ENCODE assay signal across 30 cellular contexts in genomic region chr21:45600248-45600647, GRCh38. TPM values are rescaled to one million over a fixed set of nuclear protein-coding genes. Genes with fewer than 3 reads are reported as not detected.
"Had no signal": no experiment of that assay in that cellular context is flagged by ENCODE, and none has a peak within 500 bp of the region (broad histone marks: within the 10 kb centered on the region; RNA-seq: fewer than 3 reads in every experiment).

No MANE protein-coding gene starts in this region.

- DNase-seq: activated CD4-positive, alpha-beta T cell treated with anti-CD3 and anti-CD28 coated beads for 4 hours; activated CD8-positive, alpha-beta memory T cell treated with anti-CD3 and anti-CD28 coated beads, Interleukin-2, amount 50 U/mL, for 48 hours; activated CD8-positive, alpha-beta T cell treated with anti-CD3 and anti-CD28 coated beads for 36 hours; activated gamma-delta T cell treated with Interleukin-2 at 50 U/mL for 16 hours; activated naive CD4-positive, alpha-beta T cell treated with anti-CD3 and anti-CD28 coated beads, Interleukin-2, amount 10 ng/mL, durations not matched to agents 7 days and 5 days; activated naive CD8-positive, alpha-beta T cell treated with anti-CD3 and anti-CD28 coated beads for 36 hours; activated T-cell treated with anti-CD3 and anti-CD28 coated beads, Interleukin-2, amount 50 U/mL, for 24 hours; anterior cingulate cortex; central memory CD4-positive, alpha-beta T cell; MV-4-11; NCI-H1092 treated with DMSO at 0.1 percent for 48 hours; NCI-H1417 treated with DMSO at 0.1 percent for 48 hours; NCI-H1694; NCI-H2029; NCI-H2107; NCI-H2171 treated with DMSO at 0.1 percent for 48 hours; NCI-H226; NCI-H510A treated with DMSO at 0.1 percent for 48 hours; NCI-H69; NK-92 treated with Interleukin-12 subunit alpha and Interleukin-12 subunit beta, amount 100 ng/mL, for 24 hours; OCI-M1; SHP77 treated with DMSO at 0.1 percent for 48 hours; T-helper 2 cell; T1000 had no signal

- H3K36me3 Mint-ChIP-seq: activated naive CD8-positive, alpha-beta T cell treated with anti-CD3 and anti-CD28 coated beads for 36 hours had no signal

- H3K4me1 ChIP-seq: breast epithelium had no signal

- H3K27ac ChIP-seq: breast epithelium, KMS-11, RWPE1 had no signal

- H3K4me3 ChIP-seq: breast epithelium had no signal

- H3K27ac Mint-ChIP-seq: activated CD8-positive, alpha-beta T cell treated with anti-CD3 and anti-CD28 coated beads for 36 hours; activated naive CD4-positive, alpha-beta T cell treated with anti-CD3 and anti-CD28 coated beads, Interleukin-2, amount 10 ng/mL, durations not matched to agents 7 days and 5 days; activated naive CD8-positive, alpha-beta T cell treated with anti-CD3 and anti-CD28 coated beads for 36 hours; activated T-cell treated with anti-CD3 and anti-CD28 coated beads, Interleukin-2, amount 50 U/mL, for 24 hours; IgD-negative memory B cell had no signal

- H3K36me3 ChIP-seq: breast epithelium had no signal

- ATAC-seq: activated CD8-positive, alpha-beta T cell treated with anti-CD3 and anti-CD28 coated beads for 36 hours; Panc1 had no signal

- H3K4me3 Mint-ChIP-seq: activated CD8-positive, alpha-beta T cell treated with anti-CD3 and anti-CD28 coated beads for 36 hours; activated naive CD4-positive, alpha-beta T cell treated with anti-CD3 and anti-CD28 coated beads, Interleukin-2, amount 10 ng/mL, durations not matched to agents 7 days and 5 days; activated naive CD8-positive, alpha-beta T cell treated with anti-CD3 and anti-CD28 coated beads for 36 hours; activated T-cell treated with anti-CD3 and anti-CD28 coated beads, Interleukin-2, amount 50 U/mL, for 24 hours had no signal

- H3K27me3 Mint-ChIP-seq: activated CD8-positive, alpha-beta T cell treated with anti-CD3 and anti-CD28 coated beads for 36 hours; activated naive CD8-positive, alpha-beta T cell treated with anti-CD3 and anti-CD28 coated beads for 36 hours; activated T-cell treated with anti-CD3 and anti-CD28 coated beads, Interleukin-2, amount 50 U/mL, for 24 hours had no signal

RNA-seq across cellular contexts. Expression of gene PCBP3, which starts 43.3 kb away (rescaled TPM):
- total RNA-seq: SK-MEL-5 had no signal
